8 cellular contexts compared by ENCODE assay signal in genomic region chr10:127275272-127275671, GRCh38.
"Had no signal": no experiment of that assay in that cellular context is flagged by ENCODE, and none has a peak within 500 bp of the region (broad histone marks: within the 10 kb centered on the region; RNA-seq: fewer than 3 reads in every experiment).

No MANE protein-coding gene starts in this region.

- H3K27ac Mint-ChIP-seq: HFFc6 had no signal

- H3K4me1 ChIP-seq: HAP-1 had no signal

- H3K36me3 ChIP-seq: HAP-1 had no signal

- H3K4me3 Mint-ChIP-seq: HFFc6 had no signal

- DNase-seq: GM23248, GOT3, H7, HFFc6, IMR-90 had no signal

- H3K27ac ChIP-seq: GM23248 had no signal

- H3K9me3 ChIP-seq: HAP-1 had no signal

- H3K4me3 ChIP-seq: GM23248, HAP-1, K562 had no signal

- ATAC-seq: HCT116, K562 had no signal

- H3K9me3 Mint-ChIP-seq: HFFc6 had no signal
